ENCODE assay signal across 8 cellular contexts in genomic region chrX:71911731-71912050, GRCh38. TPM values are rescaled to one million over a fixed set of nuclear protein-coding genes. Genes with fewer than 3 reads are reported as not detected.
DNase-seq lines count a peak whose midpoint lies in the region; ATAC-seq, FAIRE-seq and TF ChIP-seq lines count a peak whose summit lies in the region.

No MANE protein-coding gene starts in this region.

- no peaks in the 10 kb centered on the region for H3K9me3 Mint-ChIP-seq in CD8-positive, alpha-beta T cell
- peaks cover 2% of the 10 kb centered on the region for H3K9me3 Mint-ChIP-seq in glutamatergic neuron (ENCODE audit: unreplicated experiment)

- peaks cover 10% of the 10 kb centered on the region for H3K27me3 ChIP-seq in CD8-positive, alpha-beta T cell (ENCODE audit: insufficient read depth, low read length)
- H3K27me3 ChIP-seq in Peyer's patch (no peaks in the 10 kb centered on the region), rectal smooth muscle tissue (ENCODE audit: control insufficient read depth, insufficient read depth, low read length) (peaks cover 7% of the 10 kb centered on the region)

- H3K4me1 ChIP-seq in CD8-positive, alpha-beta T cell (ENCODE audit: insufficient read depth, low read length): no peaks in the 10 kb centered on the region
- H3K4me1 ChIP-seq in Peyer's patch (no peaks in the 10 kb centered on the region), rectal smooth muscle tissue (ENCODE audit: control insufficient read depth, insufficient read depth, low read length) (no peaks in the 10 kb centered on the region)

- no peak for ATAC-seq in CD8-positive, alpha-beta T cell
- ATAC-seq in GM21367 (IDR thresholded peaks at IDR 0.05; ENCODE audit: unreplicated experiment) (no peak), GM18873 (IDR thresholded peaks at IDR 0.05; ENCODE audit: low FRiP score, unreplicated experiment) (no peak)

- TF ChIP-seq POLR2A in Peyer's patch (IDR thresholded peaks at IDR 0.05): no peak
- TF ChIP-seq POLR2A in H54 (IDR thresholded peaks at IDR 0.05; ENCODE audit: low read depth, low read length): no peak

- no peak for FAIRE-seq in H54 (lab: Jason Lieb, UNC)

- intact Hi-C loops in CD8-positive, alpha-beta T cell (cut with DNase I, micrococcal nuclease): no loop called here

- peaks cover 31% of the 10 kb centered on the region for H3K27me3 Mint-ChIP-seq in CD8-positive, alpha-beta T cell (ENCODE audit: low read depth)
- no peaks in the 10 kb centered on the region for H3K27me3 Mint-ChIP-seq in glutamatergic neuron (ENCODE audit: unreplicated experiment)

- no peaks in the 10 kb centered on the region for H3K9me3 ChIP-seq in CD8-positive, alpha-beta T cell (ENCODE audit: low read length)
- no peaks in the 10 kb centered on the region for H3K9me3 ChIP-seq in Peyer's patch

- CTCF ChIA-PET in CD8-positive, alpha-beta T cell (lab: Charles Lee): interaction anchor here (1.4 kb wide), 1 partner anchor 14 kb away, joined by 4 read pairs; no protein-coding TSS in a partner anchor

- TF ChIP-seq CTCF in CD8-positive, alpha-beta T cell (IDR thresholded peaks at IDR 0.05): no peak
- TF ChIP-seq CTCF in Peyer's patch (IDR thresholded peaks at IDR 0.05) (no peak), glutamatergic neuron (IDR thresholded peaks at IDR 0.05; ENCODE audit: partially characterized antibody, unreplicated experiment) (no peak)

- no peak overlapping the region for H3K27ac Mint-ChIP-seq in CD8-positive, alpha-beta T cell
- no peak overlapping the region for H3K27ac Mint-ChIP-seq in glutamatergic neuron (ENCODE audit: unreplicated experiment)

- H3K4me3 ChIP-seq in CD8-positive, alpha-beta T cell (ENCODE audit: low read depth, low read length): no peak overlapping the region
- H3K4me3 ChIP-seq in Peyer's patch (peak overlapping the region in 3 of 4 donors; percentile 33 to 48 (median 37)), rectal smooth muscle tissue (ENCODE audit: low read length) (peak overlapping the region; percentile 52)

- peak overlapping the region; percentile 58 for H3K4me3 Mint-ChIP-seq in CD8-positive, alpha-beta T cell
- H3K4me3 Mint-ChIP-seq in glutamatergic neuron (ENCODE audit: unreplicated experiment): peak overlapping the region; percentile 65

- H3K36me3 Mint-ChIP-seq in CD8-positive, alpha-beta T cell: no peaks in the 10 kb centered on the region
- H3K36me3 Mint-ChIP-seq in glutamatergic neuron (ENCODE audit: unreplicated experiment): no peaks in the 10 kb centered on the region

- H3K36me3 ChIP-seq in CD8-positive, alpha-beta T cell (ENCODE audit: insufficient read depth, low read length): no peaks in the 10 kb centered on the region
- H3K36me3 ChIP-seq in Peyer's patch: no peaks in the 10 kb centered on the region
- H3K36me3 ChIP-seq in rectal smooth muscle tissue (ENCODE audit: control insufficient read depth, insufficient read depth, low read length): no peaks in the 10 kb centered on the region

- H3K27ac ChIP-seq in CD8-positive, alpha-beta T cell (ENCODE audit: low read depth, low read length): no peak overlapping the region
- peak overlapping the region in 1 of 4 donors; percentile 48 for H3K27ac ChIP-seq in Peyer's patch
- H3K27ac ChIP-seq in rectal smooth muscle tissue (ENCODE audit: low read depth, low read length): peak overlapping the region; percentile 60

- POLR2A ChIA-PET in CD8-positive, alpha-beta T cell (lab: Charles Lee): no interaction called here

- H3K4me1 Mint-ChIP-seq in CD8-positive, alpha-beta T cell (ENCODE audit: low read depth): peaks cover 2% of the 10 kb centered on the region
- peaks cover 5% of the 10 kb centered on the region for H3K4me1 Mint-ChIP-seq in glutamatergic neuron (ENCODE audit: low read depth, unreplicated experiment)

- H3K9ac ChIP-seq in rectal smooth muscle tissue (ENCODE audit: low read length): no peak overlapping the region

- DNase-seq in CD8-positive, alpha-beta T cell: no peak
- DNase-seq in Peyer's patch (no peak), glutamatergic neuron (peak; percentile 41), H54 (ENCODE audit: insufficient read length, low spot score) (no peak), NK-92 (lab: John Stamatoyannopoulos, UW; ENCODE audit: unreplicated experiment) (no peak)

RNA-seq across cellular contexts. Expression of gene NHSL2, which starts 1.0 kb away (rescaled TPM):
- 1 to 10 TPM in 1 of 2 experiments, under 1 TPM in 1; 0.60 to 1.2 TPM for total RNA-seq in CD8-positive, alpha-beta T cell
- total RNA-seq in Peyer's patch (1 to 10 TPM in 3 of 4 donors, under 1 TPM in 1; 0.53 to 2.9 (median 2.2) TPM), glutamatergic neuron (ENCODE audit: unreplicated experiment) (7.3 TPM)
